4 cellular contexts compared by ENCODE assay signal in the genomic region with DNA sequence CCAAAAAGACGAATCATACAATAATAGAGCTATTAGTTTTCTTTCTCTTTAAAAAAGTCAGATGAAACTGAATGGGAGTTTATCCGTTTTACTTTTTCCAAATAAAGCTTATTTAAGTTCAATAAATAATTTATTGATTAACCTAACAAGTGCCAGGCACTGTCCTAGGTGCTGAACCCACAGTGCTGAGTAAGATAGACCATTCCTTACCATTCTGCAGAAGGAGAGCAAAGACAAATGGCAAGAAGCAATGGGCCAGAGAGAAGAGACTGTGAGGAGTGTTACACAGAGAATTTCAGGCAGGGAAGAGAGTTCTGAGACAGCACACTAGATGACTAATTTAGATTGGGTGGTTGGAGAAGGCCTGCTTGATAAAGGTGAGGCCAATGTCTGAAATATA.
TF ChIP-seq lines count a peak whose summit lies in the region.

No MANE protein-coding gene starts in this region.

TF ChIP-seq in SK-N-SH, 30 proteins besides CTCF, POLR2A, EP300 and RAD21 (continued from another document):
- TF ChIP-seq, protein P1, sequence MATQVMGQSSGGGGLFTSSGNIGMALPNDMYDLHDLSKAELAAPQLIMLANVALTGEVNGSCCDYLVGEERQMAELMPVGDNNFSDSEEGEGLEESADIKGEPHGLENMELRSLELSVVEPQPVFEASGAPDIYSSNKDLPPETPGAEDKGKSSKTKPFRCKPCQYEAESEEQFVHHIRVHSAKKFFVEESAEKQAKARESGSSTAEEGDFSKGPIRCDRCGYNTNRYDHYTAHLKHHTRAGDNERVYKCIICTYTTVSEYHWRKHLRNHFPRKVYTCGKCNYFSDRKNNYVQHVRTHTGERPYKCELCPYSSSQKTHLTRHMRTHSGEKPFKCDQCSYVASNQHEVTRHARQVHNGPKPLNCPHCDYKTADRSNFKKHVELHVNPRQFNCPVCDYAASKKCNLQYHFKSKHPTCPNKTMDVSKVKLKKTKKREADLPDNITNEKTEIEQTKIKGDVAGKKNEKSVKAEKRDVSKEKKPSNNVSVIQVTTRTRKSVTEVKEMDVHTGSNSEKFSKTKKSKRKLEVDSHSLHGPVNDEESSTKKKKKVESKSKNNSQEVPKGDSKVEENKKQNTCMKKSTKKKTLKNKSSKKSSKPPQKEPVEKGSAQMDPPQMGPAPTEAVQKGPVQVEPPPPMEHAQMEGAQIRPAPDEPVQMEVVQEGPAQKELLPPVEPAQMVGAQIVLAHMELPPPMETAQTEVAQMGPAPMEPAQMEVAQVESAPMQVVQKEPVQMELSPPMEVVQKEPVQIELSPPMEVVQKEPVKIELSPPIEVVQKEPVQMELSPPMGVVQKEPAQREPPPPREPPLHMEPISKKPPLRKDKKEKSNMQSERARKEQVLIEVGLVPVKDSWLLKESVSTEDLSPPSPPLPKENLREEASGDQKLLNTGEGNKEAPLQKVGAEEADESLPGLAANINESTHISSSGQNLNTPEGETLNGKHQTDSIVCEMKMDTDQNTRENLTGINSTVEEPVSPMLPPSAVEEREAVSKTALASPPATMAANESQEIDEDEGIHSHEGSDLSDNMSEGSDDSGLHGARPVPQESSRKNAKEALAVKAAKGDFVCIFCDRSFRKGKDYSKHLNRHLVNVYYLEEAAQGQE (IDR thresholded peaks at IDR 0.05; ENCODE audit: low read depth, low read length) = peak; percentile 91
- TF ChIP-seq, protein P2, sequence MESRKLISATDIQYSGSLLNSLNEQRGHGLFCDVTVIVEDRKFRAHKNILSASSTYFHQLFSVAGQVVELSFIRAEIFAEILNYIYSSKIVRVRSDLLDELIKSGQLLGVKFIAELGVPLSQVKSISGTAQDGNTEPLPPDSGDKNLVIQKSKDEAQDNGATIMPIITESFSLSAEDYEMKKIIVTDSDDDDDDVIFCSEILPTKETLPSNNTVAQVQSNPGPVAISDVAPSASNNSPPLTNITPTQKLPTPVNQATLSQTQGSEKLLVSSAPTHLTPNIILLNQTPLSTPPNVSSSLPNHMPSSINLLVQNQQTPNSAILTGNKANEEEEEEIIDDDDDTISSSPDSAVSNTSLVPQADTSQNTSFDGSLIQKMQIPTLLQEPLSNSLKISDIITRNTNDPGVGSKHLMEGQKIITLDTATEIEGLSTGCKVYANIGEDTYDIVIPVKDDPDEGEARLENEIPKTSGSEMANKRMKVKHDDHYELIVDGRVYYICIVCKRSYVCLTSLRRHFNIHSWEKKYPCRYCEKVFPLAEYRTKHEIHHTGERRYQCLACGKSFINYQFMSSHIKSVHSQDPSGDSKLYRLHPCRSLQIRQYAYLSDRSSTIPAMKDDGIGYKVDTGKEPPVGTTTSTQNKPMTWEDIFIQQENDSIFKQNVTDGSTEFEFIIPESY (IDR thresholded peaks at IDR 0.05; ENCODE audit: borderline replicate concordance, low read depth) = no peak

TF ChIP-seq in SK-N-SH treated with all-trans-retinoic acid at 6 μM for 48 hours, 23 proteins besides CTCF, POLR2A, EP300 and RAD21 (continues in another document):
- TF ChIP-seq, protein P3, sequence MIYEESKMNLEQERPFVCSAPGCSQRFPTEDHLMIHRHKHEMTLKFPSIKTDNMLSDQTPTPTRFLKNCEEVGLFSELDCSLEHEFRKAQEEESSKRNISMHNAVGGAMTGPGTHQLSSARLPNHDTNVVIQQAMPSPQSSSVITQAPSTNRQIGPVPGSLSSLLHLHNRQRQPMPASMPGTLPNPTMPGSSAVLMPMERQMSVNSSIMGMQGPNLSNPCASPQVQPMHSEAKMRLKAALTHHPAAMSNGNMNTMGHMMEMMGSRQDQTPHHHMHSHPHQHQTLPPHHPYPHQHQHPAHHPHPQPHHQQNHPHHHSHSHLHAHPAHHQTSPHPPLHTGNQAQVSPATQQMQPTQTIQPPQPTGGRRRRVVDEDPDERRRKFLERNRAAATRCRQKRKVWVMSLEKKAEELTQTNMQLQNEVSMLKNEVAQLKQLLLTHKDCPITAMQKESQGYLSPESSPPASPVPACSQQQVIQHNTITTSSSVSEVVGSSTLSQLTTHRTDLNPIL (CRISPR knock-in tag; IDR thresholded peaks at IDR 0.05; ENCODE audit: low read depth) = no peak
- TF ChIP-seq GLIS3 (CRISPR knock-in tag; IDR thresholded peaks at IDR 0.05) (no peak), PPARA (CRISPR knock-in tag; IDR thresholded peaks at IDR 0.05; ENCODE audit: borderline replicate concordance) (no peak), ZNF565 (CRISPR knock-in tag; conservative IDR thresholded peaks at IDR 0.05; ENCODE audit: low read depth) (no peak), ZNF70 (CRISPR knock-in tag; IDR thresholded peaks at IDR 0.05) (no peak), ZC3H10 (CRISPR knock-in tag; IDR thresholded peaks at IDR 0.05) (no peak), TOX (CRISPR knock-in tag; IDR thresholded peaks at IDR 0.05; ENCODE audit: borderline replicate concordance) (no peak), ISL1 (CRISPR knock-in tag; IDR thresholded peaks at IDR 0.05) (no peak)
- TF ChIP-seq, protein P4, sequence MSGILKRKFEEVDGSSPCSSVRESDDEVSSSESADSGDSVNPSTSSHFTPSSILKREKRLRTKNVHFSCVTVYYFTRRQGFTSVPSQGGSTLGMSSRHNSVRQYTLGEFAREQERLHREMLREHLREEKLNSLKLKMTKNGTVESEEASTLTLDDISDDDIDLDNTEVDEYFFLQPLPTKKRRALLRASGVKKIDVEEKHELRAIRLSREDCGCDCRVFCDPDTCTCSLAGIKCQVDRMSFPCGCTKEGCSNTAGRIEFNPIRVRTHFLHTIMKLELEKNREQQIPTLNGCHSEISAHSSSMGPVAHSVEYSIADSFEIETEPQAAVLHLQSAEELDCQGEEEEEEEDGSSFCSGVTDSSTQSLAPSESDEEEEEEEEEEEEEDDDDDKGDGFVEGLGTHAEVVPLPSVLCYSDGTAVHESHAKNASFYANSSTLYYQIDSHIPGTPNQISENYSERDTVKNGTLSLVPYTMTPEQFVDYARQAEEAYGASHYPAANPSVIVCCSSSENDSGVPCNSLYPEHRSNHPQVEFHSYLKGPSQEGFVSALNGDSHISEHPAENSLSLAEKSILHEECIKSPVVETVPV (CRISPR knock-in tag; IDR thresholded peaks at IDR 0.05) = no peak
- TF ChIP-seq, protein P5, sequence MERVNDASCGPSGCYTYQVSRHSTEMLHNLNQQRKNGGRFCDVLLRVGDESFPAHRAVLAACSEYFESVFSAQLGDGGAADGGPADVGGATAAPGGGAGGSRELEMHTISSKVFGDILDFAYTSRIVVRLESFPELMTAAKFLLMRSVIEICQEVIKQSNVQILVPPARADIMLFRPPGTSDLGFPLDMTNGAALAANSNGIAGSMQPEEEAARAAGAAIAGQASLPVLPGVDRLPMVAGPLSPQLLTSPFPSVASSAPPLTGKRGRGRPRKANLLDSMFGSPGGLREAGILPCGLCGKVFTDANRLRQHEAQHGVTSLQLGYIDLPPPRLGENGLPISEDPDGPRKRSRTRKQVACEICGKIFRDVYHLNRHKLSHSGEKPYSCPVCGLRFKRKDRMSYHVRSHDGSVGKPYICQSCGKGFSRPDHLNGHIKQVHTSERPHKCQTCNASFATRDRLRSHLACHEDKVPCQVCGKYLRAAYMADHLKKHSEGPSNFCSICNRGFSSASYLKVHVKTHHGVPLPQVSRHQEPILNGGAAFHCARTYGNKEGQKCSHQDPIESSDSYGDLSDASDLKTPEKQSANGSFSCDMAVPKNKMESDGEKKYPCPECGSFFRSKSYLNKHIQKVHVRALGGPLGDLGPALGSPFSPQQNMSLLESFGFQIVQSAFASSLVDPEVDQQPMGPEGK (CRISPR knock-in tag; IDR thresholded peaks at IDR 0.05; ENCODE audit: borderline replicate concordance) = no peak

TF ChIP-seq in GM23338, 12 proteins besides CTCF, POLR2A, EP300 and RAD21:
- TF ChIP-seq, protein P1 (IDR thresholded peaks at IDR 0.05; ENCODE audit: unreplicated experiment) = peak; percentile 74
- TF ChIP-seq CREB1 (CRISPR knock-in tag; IDR thresholded peaks at IDR 0.05; ENCODE audit: low read depth) = no peak
- TF ChIP-seq, protein P6, sequence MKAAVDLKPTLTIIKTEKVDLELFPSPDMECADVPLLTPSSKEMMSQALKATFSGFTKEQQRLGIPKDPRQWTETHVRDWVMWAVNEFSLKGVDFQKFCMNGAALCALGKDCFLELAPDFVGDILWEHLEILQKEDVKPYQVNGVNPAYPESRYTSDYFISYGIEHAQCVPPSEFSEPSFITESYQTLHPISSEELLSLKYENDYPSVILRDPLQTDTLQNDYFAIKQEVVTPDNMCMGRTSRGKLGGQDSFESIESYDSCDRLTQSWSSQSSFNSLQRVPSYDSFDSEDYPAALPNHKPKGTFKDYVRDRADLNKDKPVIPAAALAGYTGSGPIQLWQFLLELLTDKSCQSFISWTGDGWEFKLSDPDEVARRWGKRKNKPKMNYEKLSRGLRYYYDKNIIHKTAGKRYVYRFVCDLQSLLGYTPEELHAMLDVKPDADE (IDR thresholded peaks at IDR 0.05) = no peak
- TF ChIP-seq EZH2phosphoT487 (IDR thresholded peaks at IDR 0.05; ENCODE audit: unreplicated experiment) = no peak
- no peak for TF ChIP-seq JUNB (IDR thresholded peaks at IDR 0.05; ENCODE audit: unreplicated experiment)

TF ChIP-seq in liver, 16 proteins besides CTCF, POLR2A, EP300 and RAD21 (continued from another document):
- TF ChIP-seq, protein P1 (IDR thresholded peaks at IDR 0.05) = peak; percentile 97
- TF ChIP-seq HNF4A (conservative IDR thresholded peaks at IDR 0.05) = no peak
